9 cellular contexts compared by ENCODE assay signal in genomic region chr6:43355862-43356590, GRCh38. TPM values are rescaled to one million over a fixed set of nuclear protein-coding genes. Genes with fewer than 3 reads are reported as not detected.
A peak's percentile ranks its signal among the peaks of the same experiment; 100 is the strongest.
DNase-seq lines count a peak whose midpoint lies in the region; ATAC-seq, FAIRE-seq and TF ChIP-seq lines count a peak whose summit lies in the region.
"Had no signal": no experiment of that assay in that cellular context is flagged by ENCODE, and none has a peak within 500 bp of the region (broad histone marks: within the 10 kb centered on the region; RNA-seq: fewer than 3 reads in every experiment).

No MANE protein-coding gene starts in this region.

- no peak for TF ChIP-seq EP300 in K562 (IDR thresholded peaks at IDR 0.05; ENCODE audit: low read length)

- H3K36me3 ChIP-seq in HUES48 (ENCODE audit: control insufficient read depth, insufficient read depth, low read length) (peaks cover 51% of the 10 kb centered on the region), K562 (ENCODE audit: control insufficient read depth, insufficient read depth, low read length) (peaks cover 77% of the 10 kb centered on the region), right lobe of liver (peaks cover 0 to 52% (median 22%) of the 10 kb centered on the region in 4 donors)

- no peaks in the 10 kb centered on the region for H3K27me3 Mint-ChIP-seq in activated CD4-positive, alpha-beta T cell treated with anti-CD3 and anti-CD28 coated beads, Interleukin-2, amount 10 ng/mL, durations not matched to agents 7 days and 5 days

- intact Hi-C loops in K562 (cut with micrococcal nuclease) (no loop called here), right lobe of liver (cut with DNase I) (loop anchor here in 1 of 2 donors (10.0 kb wide), 1 partner anchor 91 kb away; no protein-coding TSS in a partner anchor)

- peak; percentile 75 for ATAC-seq in K562
- ATAC-seq in right lobe of liver = peak; percentile 66 to 85 (median 74)
- no peak for ATAC-seq in HG03280 (IDR thresholded peaks at IDR 0.05; ENCODE audit: unreplicated experiment)

- H3K4me2 ChIP-seq in K562 (ENCODE audit: insufficient read depth, low read length) = no peak overlapping the region

- no peak overlapping the region for H3K27ac Mint-ChIP-seq in activated CD4-positive, alpha-beta T cell treated with anti-CD3 and anti-CD28 coated beads, Interleukin-2, amount 10 ng/mL, durations not matched to agents 7 days and 5 days

- H3K27ac ChIP-seq in HUES48 (ENCODE audit: low read depth, low read length) (peak overlapping the region; percentile 85), K562 (ENCODE audit: extremely low read depth, low read depth, low read length) (no peak overlapping the region), right lobe of liver (no peak overlapping the region)

- H3K4me3 ChIP-seq in HUES48 (ENCODE audit: low read depth, low read length) = no peak overlapping the region; the same call in 1 of the 2 replicates
- H3K4me3 ChIP-seq in K562 = no peak overlapping the region
- no peak overlapping the region for H3K4me3 ChIP-seq in right lobe of liver

- CTCF ChIA-PET in K562 (lab: Yijun Ruan, JAX; ENCODE audit: low intra/inter-chr PET ratio) = interaction anchor here (1.9 kb wide), 1 partner anchor 93 kb away, joined by 5 read pairs; no protein-coding TSS in a partner anchor
- CTCF ChIA-PET in activated CD4-positive, alpha-beta T cell treated with anti-CD3 and anti-CD28 coated beads, Interleukin-2, amount 10 ng/mL, durations not matched to agents 7 days and 5 days (lab: Charles Lee) = interaction anchor here (0.9 to 2.1 kb wide), 4 partner anchors 9 to 28 kb away, joined by 3 to 6 read pairs (median 4); no protein-coding TSS in a partner anchor

- peaks cover 10% of the 10 kb centered on the region; the same call in 1 of the 2 replicates for H3K4me1 ChIP-seq in HUES48 (ENCODE audit: control insufficient read depth, insufficient read depth, low read length)
- no peaks in the 10 kb centered on the region for H3K4me1 ChIP-seq in K562 (replicated peaks in 1 of 2; ENCODE audit: control insufficient read depth in 2 of 2, insufficient read depth in 2 of 2, low read length in 2 of 2)
- peaks cover 0 to 5% (median 0%) of the 10 kb centered on the region in 4 donors for H3K4me1 ChIP-seq in right lobe of liver

- H3K9me3 ChIP-seq in HUES48 (ENCODE audit: control insufficient read depth, insufficient read depth, low read length) (no peaks in the 10 kb centered on the region), K562 (replicated peaks; ENCODE audit: control insufficient read depth, insufficient read depth, low read depth, low read length) (no peaks in the 10 kb centered on the region), right lobe of liver (no peaks in the 10 kb centered on the region)

- FAIRE-seq in K562 (lab: Jason Lieb, UNC) = no peak

- H3K9me1 ChIP-seq in K562 (ENCODE audit: control insufficient read depth, insufficient read depth, low read length) = peaks cover 5% of the 10 kb centered on the region

- H3K9me3 Mint-ChIP-seq in activated CD4-positive, alpha-beta T cell treated with anti-CD3 and anti-CD28 coated beads, Interleukin-2, amount 10 ng/mL, durations not matched to agents 7 days and 5 days = no peaks in the 10 kb centered on the region

- H4K20me1 ChIP-seq in K562 (replicated peaks; ENCODE audit: control insufficient read depth, insufficient read depth, low read length) = no peaks in the 10 kb centered on the region

- H3K79me2 ChIP-seq in K562 (ENCODE audit: control insufficient read depth, insufficient read depth, low read length) = no peaks in the 10 kb centered on the region

- TF ChIP-seq CTCF in K562 (IDR thresholded peaks at IDR 0.05 in 2 of 3, conservative IDR thresholded peaks at IDR 0.05 in 1 of 3; ENCODE audit: insufficient read depth in 2 of 3, low read depth in 1 of 3, low read length in 3 of 3) = peak; percentile 37 to 45 (median 39); a peak in 5 of 6 replicates
- TF ChIP-seq CTCF in right lobe of liver (IDR thresholded peaks at IDR 0.05) = peak; percentile 40 to 60 (median 47)

- H2AFZ ChIP-seq in K562 (ENCODE audit: low read depth, low read length) = no peak overlapping the region

- H3K4me3 Mint-ChIP-seq in activated CD4-positive, alpha-beta T cell treated with anti-CD3 and anti-CD28 coated beads, Interleukin-2, amount 10 ng/mL, durations not matched to agents 7 days and 5 days = no peak overlapping the region

- peaks cover 45% of the 10 kb centered on the region for H3K36me3 Mint-ChIP-seq in activated CD4-positive, alpha-beta T cell treated with anti-CD3 and anti-CD28 coated beads, Interleukin-2, amount 10 ng/mL, durations not matched to agents 7 days and 5 days (ENCODE audit: low read depth)

- in situ Hi-C loops in K562 (cut with MboI) = no loop called here

- TF ChIP-seq POLR2A in K562 (conservative IDR thresholded peaks at IDR 0.05) (no peak), right lobe of liver (IDR thresholded peaks at IDR 0.05) (no peak)

- H3K4me1 Mint-ChIP-seq in activated CD4-positive, alpha-beta T cell treated with anti-CD3 and anti-CD28 coated beads, Interleukin-2, amount 10 ng/mL, durations not matched to agents 7 days and 5 days = no peaks in the 10 kb centered on the region

- peak; percentile 50 for DNase-seq in DMS53 (lab: John Stamatoyannopoulos, UW)
- DNase-seq in K562 (ENCODE audit: extremely low read depth in 1 of 4, low spot score in 3 of 4) = peak in 2 of 4 experiments; percentile 21 to 22
- no peak for DNase-seq in right lobe of liver
- DNase-seq in COR-L47 (lab: John Stamatoyannopoulos, UW) = no peak
- no peak for DNase-seq in CD1c-positive myeloid dendritic cell (ENCODE audit: extremely low spot score)
- no peak for DNase-seq in activated CD4-positive, alpha-beta T cell treated with anti-CD3 and anti-CD28 coated beads, Interleukin-2, amount 10 ng/mL, durations not matched to agents 7 days and 5 days
- DNase-seq: OCI-M1 had no signal

- POLR2A ChIA-PET in K562 (lab: Yijun Ruan, JAX) = interaction anchor here (0.6 to 2.2 kb wide), 4 partner anchors 13 to 868 kb away, joined by 3 to 12 read pairs (median 3); partner anchors contain the start of gene ZNF318
- POLR2A ChIA-PET in activated CD4-positive, alpha-beta T cell treated with anti-CD3 and anti-CD28 coated beads, Interleukin-2, amount 10 ng/mL, durations not matched to agents 7 days and 5 days (lab: Charles Lee) = no interaction called here

- peak in 1 of 2 experiments; percentile 35; a peak in 2 of 4 replicates for TF ChIP-seq RAD21 in K562 (CRISPR knock-in tag; conservative IDR thresholded peaks at IDR 0.05 in 1 of 2, IDR thresholded peaks at IDR 0.05 in 1 of 2)

- no TSS peak for BruUV-seq in K562 (replicated peaks; lab: Mats Ljungman, UMichigan)

- H3K9ac ChIP-seq in HUES48 (ENCODE audit: low read depth, low read length) = no peak overlapping the region
- no peak overlapping the region for H3K9ac ChIP-seq in K562 (ENCODE audit: insufficient read depth in 1 of 2, low read depth in 2 of 2, low read length in 2 of 2)

- 92% methylated on average over 2 of the region's 2 CpGs for WGBS in K562 (ENCODE audit: insufficient coverage, low coverage, missing lambda C conversion rate)
- 61% methylated on average over 2 of the region's 2 CpGs for WGBS in right lobe of liver (ENCODE audit: insufficient coverage, low coverage, low lambda C conversion rate, missing lambda C conversion rate)

- no peaks in the 10 kb centered on the region for H3K27me3 ChIP-seq in HUES48 (ENCODE audit: control insufficient read depth, insufficient read depth, low read length)
- H3K27me3 ChIP-seq in K562 (ENCODE audit: control insufficient read depth in 2 of 2, insufficient read depth in 2 of 2, low read length in 2 of 2) = no peaks in the 10 kb centered on the region
- H3K27me3 ChIP-seq in right lobe of liver = no peaks in the 10 kb centered on the region

RNA-seq across cellular contexts. Expression of gene ZNF318, which starts 13.4 kb away (rescaled TPM):
- 31.3 and 42.8 TPM in 2 replicates for total RNA-seq in K562 (2011; cell fraction: chromatin; rRNA removed; ENCODE audit: low replicate concordance)
- total RNA-seq in K562 (2011; cell fraction: nucleolus; rRNA removed) = 14.2 and 16.4 TPM in 2 replicates
- total RNA-seq in K562 (2011; cell fraction: nucleoplasm; rRNA removed) = 17.2 and 19.3 TPM in 2 replicates
- 7.9 and 10.2 TPM in 2 replicates for total RNA-seq in K562 (2014; rRNA removed)
- 7.5 and 8.6 TPM in 2 replicates for total RNA-seq in K562 (2014; rRNA removed; fragmentation: Illumina TruSeq; extraction: Trizol)
- 8.4 and 9.2 TPM in 2 replicates for total RNA-seq in K562 (2015; rRNA removed; fragmentation: Illumina TruSeq; extraction: Trizol)
- total RNA-seq in K562 (2021) = 16.9 and 17.8 TPM in 2 replicates
- polyA plus RNA-seq in K562 (2011; rRNA removed) = 19.0 and 24.6 TPM in 2 replicates
- 18.0 and 21.3 TPM in 2 replicates for polyA plus RNA-seq in K562 (2011; cell fraction: cytosol; rRNA removed)
- polyA plus RNA-seq in K562 (2011; cell fraction: nucleus; rRNA removed) = 35.5 and 47.6 TPM in 2 replicates
- polyA plus RNA-seq in K562 (2012) = 13.6 and 14.5 TPM in 2 replicates
- 15.5 and 17.5 TPM in 2 replicates for polyA plus RNA-seq in K562 (2014; fragmentation: Illumina TruSeq; extraction: Trizol)
- polyA plus RNA-seq in K562 (2014; fragmentation: Nextera tagmentation; extraction: Ambion mirVana) = 1 to 10 TPM; 3.2 to 3.6 TPM
- polyA plus RNA-seq in K562 (2014; rRNA removed) = 8.7 and 9.7 TPM in 2 replicates
- 36.5 and 39.7 TPM in 2 replicates for polyA minus RNA-seq in K562 (2011; rRNA and poly(A)+ RNA removed)
- polyA minus RNA-seq in K562 (2011; cell fraction: cytosol; rRNA and poly(A)+ RNA removed) = 26.8 and 29.1 TPM in 2 replicates
- polyA minus RNA-seq in K562 (2011; cell fraction: nucleus; rRNA and poly(A)+ RNA removed) = 13.2 and 26.0 TPM in 2 replicates
- 10 to 100 TPM in 2 of 6 experiments, 1 to 10 TPM in 4; 8.8 to 13.3 (median 9.1) TPM for total RNA-seq in right lobe of liver
- total RNA-seq in activated CD4-positive, alpha-beta T cell treated with anti-CD3 and anti-CD28 coated beads, Interleukin-2, amount 10 ng/mL, durations not matched to agents 7 days and 5 days = 10 to 100 TPM; 12.8 to 14.5 TPM

RNA-seq across cellular contexts. Expression of gene CRIP3, which starts 47.4 kb away (rescaled TPM):
- total RNA-seq in K562 (2011; cell fraction: chromatin; rRNA removed; ENCODE audit: low replicate concordance) = 6.4 and 11.3 TPM in 2 replicates
- total RNA-seq in K562 (2011; cell fraction: nucleolus; rRNA removed) = 7.6 and 7.8 TPM in 2 replicates
- total RNA-seq in K562 (2011; cell fraction: nucleoplasm; rRNA removed) = 7.9 and 8.0 TPM in 2 replicates
- 0.86 and 1.0 TPM in 2 replicates for total RNA-seq in K562 (2014; rRNA removed)
- 0.87 and 0.99 TPM in 2 replicates for total RNA-seq in K562 (2014; rRNA removed; fragmentation: Illumina TruSeq; extraction: Trizol)
- 0.36 TPM in 1 of 2 replicates, not detected in the other for total RNA-seq in K562 (2015; rRNA removed; fragmentation: Illumina TruSeq; extraction: Trizol)
- 0.82 and 0.89 TPM in 2 replicates for total RNA-seq in K562 (2021)
- polyA plus RNA-seq in K562 (2011; rRNA removed) = 1.2 and 2.7 TPM in 2 replicates
- polyA plus RNA-seq in K562 (2011; cell fraction: cytosol; rRNA removed) = 1.4 and 1.6 TPM in 2 replicates
- 9.4 and 9.7 TPM in 2 replicates for polyA plus RNA-seq in K562 (2011; cell fraction: nucleus; rRNA removed)
- 0.31 and 0.75 TPM in 2 replicates for polyA plus RNA-seq in K562 (2012)
- polyA plus RNA-seq in K562 (2014; fragmentation: Illumina TruSeq; extraction: Trizol) = 0.86 and 2.1 TPM in 2 replicates
- under 1 TPM; 0.72 to 0.99 TPM for polyA plus RNA-seq in K562 (2014; fragmentation: Nextera tagmentation; extraction: Ambion mirVana)
- 1.3 and 3.6 TPM in 2 replicates for polyA plus RNA-seq in K562 (2014; rRNA removed)
- polyA minus RNA-seq in K562 (2011; rRNA and poly(A)+ RNA removed) = 0.57 and 0.60 TPM in 2 replicates
- not detected in 2 replicates for polyA minus RNA-seq in K562 (2011; cell fraction: cytosol; rRNA and poly(A)+ RNA removed)
- polyA minus RNA-seq in K562 (2011; cell fraction: nucleus; rRNA and poly(A)+ RNA removed) = 2.0 and 3.6 TPM in 2 replicates
- 1 to 10 TPM; 2.1 to 7.9 (median 5.2) TPM for total RNA-seq in right lobe of liver
- under 1 TPM in 1 of 2 experiments, not detected in 1; 0.67 TPM for total RNA-seq in activated CD4-positive, alpha-beta T cell treated with anti-CD3 and anti-CD28 coated beads, Interleukin-2, amount 10 ng/mL, durations not matched to agents 7 days and 5 days

RNA-seq across cellular contexts. Expression of gene SLC22A7, which starts 58.0 kb away (rescaled TPM):
- total RNA-seq in K562 (2011; cell fraction: chromatin; rRNA removed; ENCODE audit: low replicate concordance) = not detected in 2 replicates
- not detected in 2 replicates for total RNA-seq in K562 (2011; cell fraction: nucleolus; rRNA removed)
- total RNA-seq in K562 (2011; cell fraction: nucleoplasm; rRNA removed) = not detected in 2 replicates
- total RNA-seq in K562 (2014; rRNA removed) (not detected in 2 replicates), K562 (2014; rRNA removed; fragmentation: Illumina TruSeq; extraction: Trizol) (not detected in 2 replicates), K562 (2015; rRNA removed; fragmentation: Illumina TruSeq; extraction: Trizol) (not detected in 2 replicates), K562 (2021) (not detected in 2 replicates), right lobe of liver (100 to 1,000 TPM; 145 to 348 (median 185) TPM)
- polyA plus RNA-seq in K562 (2011; rRNA removed) (not detected in 2 replicates), K562 (2014; fragmentation: Illumina TruSeq; extraction: Trizol) (not detected in 2 replicates), K562 (2014; fragmentation: Nextera tagmentation; extraction: Ambion mirVana) (not detected), K562 (2014; rRNA removed) (not detected in 2 replicates)
- polyA plus RNA-seq in K562 (2011; cell fraction: cytosol; rRNA removed) = not detected in 2 replicates
- polyA plus RNA-seq in K562 (2011; cell fraction: nucleus; rRNA removed) = not detected in 2 replicates
- polyA plus RNA-seq in K562 (2012) = not detected in 2 replicates
- not detected in 2 replicates for polyA minus RNA-seq in K562 (2011; rRNA and poly(A)+ RNA removed)
- polyA minus RNA-seq in K562 (2011; cell fraction: cytosol; rRNA and poly(A)+ RNA removed) = not detected in 2 replicates
- polyA minus RNA-seq in K562 (2011; cell fraction: nucleus; rRNA and poly(A)+ RNA removed) = not detected in 2 replicates
- total RNA-seq in activated CD4-positive, alpha-beta T cell treated with anti-CD3 and anti-CD28 coated beads, Interleukin-2, amount 10 ng/mL, durations not matched to agents 7 days and 5 days = not detected

Comparison
In these comparisons a context has a peak if more than half of its experiments do, and no peak if none do; other contexts are left out.
1. RNA of gene SLC22A7, which starts 58.0 kb away (total RNA-seq): 145 to 348 TPM in right lobe of liver; not detected in K562 and not detected in activated CD4-positive, alpha-beta T cell treated with anti-CD3 and anti-CD28 coated beads, Interleukin-2, amount 10 ng/mL, durations not matched to agents 7 days and 5 days; every median in the first group is over 100 times any median in the second.